ENCODE assay signal across 24 cellular contexts in the genomic region with DNA sequence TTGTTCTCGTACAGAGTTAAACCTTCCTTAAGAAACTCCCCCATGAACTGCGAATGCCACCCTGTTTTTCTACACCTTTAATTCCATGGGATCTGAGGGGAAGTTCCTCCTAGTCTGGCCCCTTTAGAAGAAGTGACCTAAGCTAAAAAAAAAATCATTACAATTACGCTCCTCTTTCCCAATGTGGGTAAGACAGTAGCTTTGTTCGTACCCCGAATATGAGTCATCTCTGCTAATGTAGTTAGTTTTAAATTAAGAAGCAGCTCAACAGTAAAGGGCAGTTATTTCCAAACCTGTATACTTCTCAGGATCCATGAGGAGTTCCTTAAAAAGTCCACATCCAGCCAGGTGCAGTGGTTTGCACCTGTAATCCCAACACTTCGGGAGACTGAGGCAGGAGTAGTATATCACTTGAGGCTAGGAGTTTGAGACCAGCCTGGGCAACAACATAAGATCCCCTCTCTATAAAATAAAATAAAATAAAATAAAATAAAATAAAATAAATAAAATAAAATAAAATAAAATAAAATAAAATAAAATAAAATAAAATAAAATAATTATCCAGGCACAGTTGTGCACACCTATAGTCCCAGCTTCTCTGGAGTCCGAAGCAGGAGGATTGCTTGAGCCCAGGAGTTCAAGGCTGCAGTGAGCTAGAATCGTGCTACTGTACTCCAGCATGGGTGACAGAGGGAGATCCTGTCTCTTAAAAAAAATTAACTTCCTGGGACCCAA. TPM values are rescaled to one million over a fixed set of nuclear protein-coding genes. Genes with fewer than 3 reads are reported as not detected.
A peak's percentile ranks its signal among the peaks of the same experiment; 100 is the strongest.
DNase-seq lines count a peak whose midpoint lies in the region; ATAC-seq and TF ChIP-seq lines count a peak whose summit lies in the region.
"Had no signal": no experiment of that assay in that cellular context is flagged by ENCODE, and none has a peak within 500 bp of the region (broad histone marks: within the 10 kb centered on the region; RNA-seq: fewer than 3 reads in every experiment).

No MANE protein-coding gene starts in this region.

- CTCF ChIA-PET in WTC11 (lab: Charles Lee), result interaction anchor here (0.6 to 4.0 kb wide), 4 partner anchors 11 to 302 kb away, joined by 3 to 23 read pairs (median 4); no protein-coding TSS in a partner anchor

- H3K27me3 Mint-ChIP-seq in WTC11 (ENCODE audit: low read depth), result peaks cover 4% of the 10 kb centered on the region; the same call in 1 of the 2 replicates

- no peak for TF ChIP-seq EP300 in upper lobe of left lung (IDR thresholded peaks at IDR 0.05)

- TF ChIP-seq POLR2A in upper lobe of left lung (IDR thresholded peaks at IDR 0.05), result no peak

- peaks cover 6% of the 10 kb centered on the region for H3K4me1 Mint-ChIP-seq in WTC11
- H3K4me1 Mint-ChIP-seq: naive thymus-derived CD8-positive, alpha-beta T cell had no signal

- H3K27ac ChIP-seq in upper lobe of left lung, result no peak overlapping the region
- H3K27ac ChIP-seq: right atrium auricular region, upper lobe of right lung had no signal

- no peaks in the 10 kb centered on the region for H3K36me3 ChIP-seq in upper lobe of left lung
- H3K36me3 ChIP-seq: HAP-1, right atrium auricular region, upper lobe of right lung had no signal

- POLR2A ChIA-PET in WTC11 (lab: Charles Lee), result no interaction called here

- ATAC-seq in WTC11 (no peak), upper lobe of left lung (ENCODE audit: low FRiP score in 2 of 2) (no peak)
- ATAC-seq: GM12878; K562; left colon; naive thymus-derived CD8-positive, alpha-beta T cell; upper lobe of right lung had no signal

- peaks cover 28% of the 10 kb centered on the region for H3K9me3 Mint-ChIP-seq in WTC11

- H3K4me3 Mint-ChIP-seq in WTC11, result no peak overlapping the region
- H3K4me3 Mint-ChIP-seq: CD4-positive, alpha-beta T cell; naive thymus-derived CD8-positive, alpha-beta T cell had no signal

- no peaks in the 10 kb centered on the region for H3K27me3 ChIP-seq in upper lobe of left lung
- H3K27me3 ChIP-seq: right atrium auricular region, upper lobe of right lung had no signal

- H3K4me3 ChIP-seq in upper lobe of left lung, result no peak overlapping the region
- H3K4me3 ChIP-seq: GM12878, HAP-1, K562, right atrium auricular region, upper lobe of right lung had no signal

- 87% methylated on average over 8 of the region's 8 CpGs for WGBS in upper lobe of left lung, 2 donors

- peak; percentile 63 for DNase-seq in EH (ENCODE audit: low read depth)
- DNase-seq in NOMO-1 (lab: John Stamatoyannopoulos, UW; ENCODE audit: unreplicated experiment in 2 of 2), result peak; percentile 41 to 71
- DNase-seq in WTC11 (ENCODE audit: low spot score), result no peak
- DNase-seq in renal cortical epithelial cell (ENCODE audit: low read depth), result peak; percentile 70
- DNase-seq in upper lobe of left lung, result no peak
- DNase-seq in G401 (ENCODE audit: low spot score), result no peak
- no peak for DNase-seq in NCI-H345 (lab: John Stamatoyannopoulos, UW)
- DNase-seq: activated CD8-positive, alpha-beta memory T cell treated with anti-CD3 and anti-CD28 coated beads, Interleukin-2, amount 50 U/mL, for 48 hours; CD4-positive, alpha-beta T cell; dermis blood vessel endothelial cell; left colon; naive thymus-derived CD8-positive, alpha-beta T cell; NCI-H187 treated with DMSO at 0.1 percent for 48 hours; NCI-H226; NCI-H774; SK-N-SH; stimulated activated CD4-positive, alpha-beta T cell treated with anti-CD3 and anti-CD28 coated beads, Interleukin-15, amount 100 ng/mL, for 24 hours; upper lobe of right lung had no signal

- H3K36me3 Mint-ChIP-seq in WTC11, result peaks cover 17% of the 10 kb centered on the region

- no peak overlapping the region for H3K27ac Mint-ChIP-seq in WTC11
- H3K27ac Mint-ChIP-seq: CD4-positive, alpha-beta T cell; naive thymus-derived CD8-positive, alpha-beta T cell had no signal

- peaks cover 7 to 19% (median 12%) of the 10 kb centered on the region in 4 donors for H3K9me3 ChIP-seq in upper lobe of left lung
- H3K9me3 ChIP-seq: HAP-1 had no signal

- TF ChIP-seq CTCF in WTC11 (IDR thresholded peaks at IDR 0.05), result no peak
- no peak for TF ChIP-seq CTCF in upper lobe of left lung (IDR thresholded peaks at IDR 0.05)

- H3K4me1 ChIP-seq in upper lobe of left lung, result peaks cover 0 to 7% (median 0%) of the 10 kb centered on the region in 4 donors
- H3K4me1 ChIP-seq: HAP-1 had no signal

- in situ Hi-C loops in G401 (cut with HindIII; ENCODE audit: low sequenced_read_pairs), result no loop called here

TF ChIP-seq in WTC11, 78 proteins besides CTCF, POLR2A, EP300 and RAD21:
- TF ChIP-seq ELF4 (CRISPR knock-in tag; IDR thresholded peaks at IDR 0.05; ENCODE audit: low read depth) (no peak), HMGA2 (CRISPR knock-in tag; IDR thresholded peaks at IDR 0.05) (peak; percentile 98)

RNA-seq across cellular contexts. Expression of gene RCVRN, which starts 26.1 kb away (rescaled TPM):
- total RNA-seq in WTC11 (2021), result not detected in 3 replicates
- total RNA-seq in renal cortical epithelial cell, result not detected in 2 replicates
- 1 to 10 TPM in 1 of 6 donors, under 1 TPM in 3, not detected in 2; 0.10 to 6.9 (median 0.27) TPM for total RNA-seq in upper lobe of left lung
- not detected in 2 replicates for total RNA-seq in G401 (2014; rRNA removed; shearing (Covaris generic))
- total RNA-seq: CD4-positive, alpha-beta T cell; dermis blood vessel endothelial cell; K562; naive thymus-derived CD8-positive, alpha-beta T cell; osteocyte; T-helper 2 cell treated with Interferon-gamma antibody and Interleukin-4, amounts not matched to agents 100 ng/mL and 5 ng/mL, for 36 hours had no signal

RNA-seq across cellular contexts. Expression of gene GLP2R, which starts 53.2 kb away (rescaled TPM):
- total RNA-seq in WTC11 (2021) (not detected in 3 replicates), renal cortical epithelial cell (0.55 and 1.9 TPM in 2 replicates), upper lobe of left lung (1 to 10 TPM in 2 of 6 donors, under 1 TPM in 2, not detected in 2; 0.30 to 2.0 (median 0.78) TPM)
- total RNA-seq in G401 (2014; rRNA removed; shearing (Covaris generic)), result not detected in 2 replicates
- total RNA-seq: CD4-positive, alpha-beta T cell; GM12878; K562; naive thymus-derived CD8-positive, alpha-beta T cell; T-helper 2 cell treated with Interferon-gamma antibody and Interleukin-4, amounts not matched to agents 100 ng/mL and 5 ng/mL, for 36 hours had no signal

RNA-seq across cellular contexts. Expression of gene GSG1L2, which starts 57.1 kb away (rescaled TPM):
- total RNA-seq in WTC11 (2021) (not detected in 3 replicates), renal cortical epithelial cell (not detected in 2 replicates), upper lobe of left lung (not detected)
- not detected in 2 replicates for total RNA-seq in G401 (2014; rRNA removed; shearing (Covaris generic))
- total RNA-seq: CD4-positive, alpha-beta T cell; dermis blood vessel endothelial cell; GM12878; K562; left colon; naive thymus-derived CD8-positive, alpha-beta T cell; osteocyte; right atrium auricular region; T-helper 2 cell treated with Interferon-gamma antibody and Interleukin-4, amounts not matched to agents 100 ng/mL and 5 ng/mL, for 36 hours; upper lobe of right lung had no signal

Comparison
In these comparisons a context has a peak if more than half of its experiments do, and no peak if none do; other contexts are left out.
1. DNase-seq: peak in EH (single experiment), NOMO-1 (2 of 2) and renal cortical epithelial cell (single experiment); none in WTC11 (single experiment), upper lobe of left lung (0 of 2), G401 (single experiment) and NCI-H345 (single experiment).